8 cellular contexts compared by ENCODE assay signal in genomic region chr9:137045294-137046093, GRCh38. TPM values are rescaled to one million over a fixed set of nuclear protein-coding genes. Genes with fewer than 3 reads are reported as not detected.
DNase-seq lines count a peak whose midpoint lies in the region; ATAC-seq and TF ChIP-seq lines count a peak whose summit lies in the region.

No MANE protein-coding gene starts in this region.

- peak overlapping the region in 1 of 7 donors; percentile 44 for H3K27ac Mint-ChIP-seq in CD4-positive, alpha-beta memory T cell
- peak overlapping the region in 1 of 3 donors; percentile 29 for H3K27ac Mint-ChIP-seq in IgD-negative memory B cell

- TF ChIP-seq POLR2A in testis (IDR thresholded peaks at IDR 0.05): no peak

- H3K4me1 Mint-ChIP-seq in CD4-positive, alpha-beta memory T cell: peaks cover 3 to 22% (median 9%) of the 10 kb centered on the region in 4 donors
- peaks cover 4 to 8% (median 7%) of the 10 kb centered on the region in 3 donors for H3K4me1 Mint-ChIP-seq in IgD-negative memory B cell

- 1 to 5% methylated on average over 8 to 77 of the region's 97 CpGs for WGBS in testis, 2 donors

- H3K27ac ChIP-seq in CD4-positive, alpha-beta memory T cell (ENCODE audit: low read depth, low read length): no peak overlapping the region
- H3K27ac ChIP-seq in brain microvascular endothelial cell (no peak overlapping the region), testis (peak overlapping the region; percentile 31 to 55)

- peak overlapping the region; percentile 63 to 88 (median 82) for H3K4me3 Mint-ChIP-seq in CD4-positive, alpha-beta memory T cell
- peak overlapping the region in 3 of 4 donors; percentile 47 to 75 (median 50) for H3K4me3 Mint-ChIP-seq in IgD-negative memory B cell

- H3K36me3 Mint-ChIP-seq in CD4-positive, alpha-beta memory T cell: no peaks in the 10 kb centered on the region
- no peaks in the 10 kb centered on the region for H3K36me3 Mint-ChIP-seq in IgD-negative memory B cell

- intact Hi-C loops in CD4-positive, alpha-beta memory T cell (cut with micrococcal nuclease): loop anchor here (1.0 kb wide), 2 partner anchors 22 to 182 kb away; partner anchors contain the start of gene RNF224
- intact Hi-C loops in testis (cut with DNase I; ENCODE audit: low total_unique reads): no loop called here

- no peak for TF ChIP-seq CTCF in brain microvascular endothelial cell (IDR thresholded peaks at IDR 0.05; ENCODE audit: low read depth, low read length, missing control alignments)
- no peak for TF ChIP-seq CTCF in testis (IDR thresholded peaks at IDR 0.05)

- ATAC-seq in HG03025 (IDR thresholded peaks at IDR 0.05; ENCODE audit: low FRiP score, unreplicated experiment): no peak
- ATAC-seq in GM21576 (IDR thresholded peaks at IDR 0.05; ENCODE audit: unreplicated experiment): no peak
- ATAC-seq in GM18870 (IDR thresholded peaks at IDR 0.05; ENCODE audit: unreplicated experiment): no peak

- in situ Hi-C loops in brain microvascular endothelial cell (cut with HindIII; ENCODE audit: low pct_ligation_motif_present, low sequenced_read_pairs): loop anchor here (25.0 kb wide), 2 partner anchors 108 to 233 kb away; partner anchors contain the start of genes C8G, FBXW5 and RABL6

- peaks cover 37% of the 10 kb centered on the region for H3K4me1 ChIP-seq in CD4-positive, alpha-beta memory T cell (ENCODE audit: insufficient read depth, low read length)
- peaks cover 10% of the 10 kb centered on the region for H3K4me1 ChIP-seq in testis

- no peaks in the 10 kb centered on the region for H3K9me3 ChIP-seq in CD4-positive, alpha-beta memory T cell (ENCODE audit: control insufficient read depth in 1 of 2, low read length in 2 of 2)
- no peaks in the 10 kb centered on the region for H3K9me3 ChIP-seq in testis

- POLR2A ChIA-PET in CD4-positive, alpha-beta memory T cell (lab: Charles Lee; ENCODE audit: partially characterized antibody): interaction anchor here (1.2 to 2.1 kb wide), 3 partner anchors 10 to 52 kb away, joined by 3 to 9 read pairs (median 5); partner anchors contain the start of gene ABCA2

- H3K27me3 ChIP-seq in CD4-positive, alpha-beta memory T cell (ENCODE audit: insufficient read depth, low read length): peaks cover 31% of the 10 kb centered on the region
- H3K27me3 ChIP-seq in brain microvascular endothelial cell (replicated peaks) (peaks cover 11% of the 10 kb centered on the region), testis (no peaks in the 10 kb centered on the region)

- peak overlapping the region in 1 of 2 donors; percentile 72 for H3K4me3 ChIP-seq in CD4-positive, alpha-beta memory T cell (ENCODE audit: low read length in 2 of 2)
- peak overlapping the region; percentile 54 for H3K4me3 ChIP-seq in brain microvascular endothelial cell (ENCODE audit: low read depth, low read length)
- peak overlapping the region; percentile 59 to 67 for H3K4me3 ChIP-seq in testis

- CTCF ChIA-PET in CD4-positive, alpha-beta memory T cell (lab: Charles Lee; ENCODE audit: partially characterized antibody): interaction anchor here (1.0 to 2.7 kb wide), 9 partner anchors 10 to 252 kb away, joined by 3 to 58 read pairs (median 6); partner anchors contain the start of gene FUT7

- peaks cover 0 to 4% (median 0%) of the 10 kb centered on the region in 8 donors for H3K9me3 Mint-ChIP-seq in CD4-positive, alpha-beta memory T cell
- H3K9me3 Mint-ChIP-seq in IgD-negative memory B cell: no peaks in the 10 kb centered on the region

- no peaks in the 10 kb centered on the region for H3K36me3 ChIP-seq in CD4-positive, alpha-beta memory T cell (ENCODE audit: insufficient read depth, low read length)
- H3K36me3 ChIP-seq in brain microvascular endothelial cell (replicated peaks) (no peaks in the 10 kb centered on the region), testis (ENCODE audit: low read depth, missing control alignments) (no peaks in the 10 kb centered on the region)

- peaks cover 14 to 18% of the 10 kb centered on the region in 2 donors for H3K27me3 Mint-ChIP-seq in CD4-positive, alpha-beta memory T cell
- peaks cover 31% of the 10 kb centered on the region for H3K27me3 Mint-ChIP-seq in IgD-negative memory B cell

- DNase-seq in CD4-positive, alpha-beta memory T cell: no peak
- DNase-seq in brain microvascular endothelial cell: peak; percentile 32
- DNase-seq in kidney tubule cell (ENCODE audit: low spot score): peak; percentile 54
- peak; percentile 57 for DNase-seq in testis

RNA-seq across cellular contexts. Expression of gene NPDC1, which starts 0.5 kb away (rescaled TPM):
- total RNA-seq in CD4-positive, alpha-beta memory T cell: 10 to 100 TPM; 20.7 to 21.4 TPM
- polyA plus RNA-seq in CD4-positive, alpha-beta memory T cell: 10 to 100 TPM; 22.8 to 32.2 TPM
- polyA plus RNA-seq in IgD-negative memory B cell (2.0 TPM), testis (ENCODE audit: insufficient read depth, low read depth, low replicate concordance) (47.7 TPM)
- 100 to 1,000 TPM in 1 of 2 donors, 10 to 100 TPM in 1; 75.9 to 103 TPM for total RNA-seq in testis

RNA-seq across cellular contexts. Expression of gene ENTPD2, which starts 8.4 kb away (rescaled TPM):
- not detected for total RNA-seq in CD4-positive, alpha-beta memory T cell
- polyA plus RNA-seq in CD4-positive, alpha-beta memory T cell: not detected
- polyA plus RNA-seq in IgD-negative memory B cell (not detected), testis (ENCODE audit: insufficient read depth, low read depth, low replicate concordance) (8.5 TPM)
- 1 to 10 TPM; 5.7 to 9.6 TPM for total RNA-seq in testis

RNA-seq across cellular contexts. Expression of gene FUT7, which starts 13.6 kb away (rescaled TPM):
- 1 to 10 TPM; 3.4 to 4.6 TPM for total RNA-seq in CD4-positive, alpha-beta memory T cell
- polyA plus RNA-seq in CD4-positive, alpha-beta memory T cell: 10 to 100 TPM; 22.6 to 43.8 TPM
- polyA plus RNA-seq in IgD-negative memory B cell (26.6 TPM), testis (ENCODE audit: insufficient read depth, low read depth, low replicate concordance) (0.24 TPM)
- total RNA-seq in testis: under 1 TPM; 0.06 to 0.24 TPM

RNA-seq across cellular contexts. Expression of gene ABCA2, which starts 17.5 kb away (rescaled TPM):
- total RNA-seq in CD4-positive, alpha-beta memory T cell: 10 to 100 TPM; 63.8 to 68.6 TPM
- 10 to 100 TPM in 1 of 2 donors, 1 to 10 TPM in 1; 2.6 to 10.8 TPM for polyA plus RNA-seq in CD4-positive, alpha-beta memory T cell
- polyA plus RNA-seq in IgD-negative memory B cell: 3.9 TPM
- total RNA-seq in testis: 10 to 100 TPM; 56.0 to 65.5 TPM
- polyA plus RNA-seq in testis (ENCODE audit: insufficient read depth, low read depth, low replicate concordance): 33.6 TPM

RNA-seq across cellular contexts. Expression of gene SAPCD2, which starts 24.9 kb away (rescaled TPM):
- total RNA-seq in CD4-positive, alpha-beta memory T cell: under 1 TPM; 0.09 to 0.11 TPM
- under 1 TPM; 0.10 to 0.15 TPM for polyA plus RNA-seq in CD4-positive, alpha-beta memory T cell
- polyA plus RNA-seq in IgD-negative memory B cell (0.38 TPM), testis (ENCODE audit: insufficient read depth, low read depth, low replicate concordance) (0.78 TPM)
- 1 to 10 TPM; 1.4 to 1.7 TPM for total RNA-seq in testis

Comparison
In these comparisons a context has a peak if more than half of its experiments do, and no peak if none do; other contexts are left out.
1. DNase-seq: peak in brain microvascular endothelial cell (single experiment), kidney tubule cell (single experiment) and testis (single experiment); none in CD4-positive, alpha-beta memory T cell (0 of 5).
2. H3K27ac ChIP-seq: peak in testis (2 of 2); none in CD4-positive, alpha-beta memory T cell (single experiment) and brain microvascular endothelial cell (single experiment).
3. RNA of gene FUT7, which starts 13.6 kb away (polyA plus RNA-seq): 22.6 to 43.8 TPM in CD4-positive, alpha-beta memory T cell and 26.6 TPM in IgD-negative memory B cell (single experiment); 0.24 TPM in testis (single experiment); every median in the first group is over 10 times any median in the second.